ENCODE assay signal across 9 cellular contexts in the genomic region with DNA sequence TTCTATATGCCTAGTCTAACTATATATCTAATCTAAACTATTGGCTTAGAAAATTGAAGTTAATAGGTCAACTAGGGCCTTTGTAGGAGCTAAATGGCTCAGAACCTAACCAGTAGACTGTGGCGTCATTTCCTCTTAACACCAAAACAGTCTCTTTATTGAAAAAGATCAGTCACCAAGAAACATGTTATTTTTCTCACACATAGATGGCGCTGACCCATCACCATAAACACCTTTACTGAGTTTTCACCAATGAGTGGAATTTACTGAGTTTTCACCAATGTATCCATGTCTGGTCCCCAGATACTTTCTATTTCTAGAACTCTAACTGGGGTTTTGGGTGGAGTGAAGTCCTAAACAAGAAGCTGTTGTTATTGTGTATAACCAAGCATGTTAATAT.
A peak's percentile ranks its signal among the peaks of the same experiment; 100 is the strongest.
DNase-seq lines count a peak whose midpoint lies in the region; ATAC-seq and TF ChIP-seq lines count a peak whose summit lies in the region.
"Had no signal": no experiment of that assay in that cellular context is flagged by ENCODE, and none has a peak within 500 bp of the region (broad histone marks: within the 10 kb centered on the region; RNA-seq: fewer than 3 reads in every experiment).

No MANE protein-coding gene starts in this region.

- H3K4me3 Mint-ChIP-seq in CD8-positive, alpha-beta T cell = no peak overlapping the region

- H3K4me1 Mint-ChIP-seq in CD8-positive, alpha-beta T cell (ENCODE audit: low read depth) = no peaks in the 10 kb centered on the region

- POLR2A ChIA-PET in CD8-positive, alpha-beta T cell (lab: Charles Lee) = no interaction called here

- H3K36me3 ChIP-seq in esophagus squamous epithelium = no peaks in the 10 kb centered on the region
- H3K36me3 ChIP-seq in CD8-positive, alpha-beta T cell (ENCODE audit: insufficient read depth, low read length) = no peaks in the 10 kb centered on the region

- ATAC-seq in GM18498 (IDR thresholded peaks at IDR 0.05; ENCODE audit: unreplicated experiment) = peak; percentile 60
- no peak for ATAC-seq in HG02571 (IDR thresholded peaks at IDR 0.05; ENCODE audit: unreplicated experiment)
- no peak for ATAC-seq in CD8-positive, alpha-beta T cell

- DNase-seq in A172 (ENCODE audit: low spot score) = peak; percentile 33
- peak; percentile 69 for DNase-seq in NCI-H748 (lab: John Stamatoyannopoulos, UW; ENCODE audit: unreplicated experiment)
- peak; percentile 63 for DNase-seq in fibroblast of pulmonary artery (ENCODE audit: low read depth)
- DNase-seq in esophagus squamous epithelium (lab: John Stamatoyannopoulos, UW) = no peak
- DNase-seq in activated CD4-positive, alpha-beta T cell treated with anti-CD3 and anti-CD28 coated beads, Interleukin-2, amount 50 U/mL, for 1 hour = no peak
- DNase-seq in CD8-positive, alpha-beta T cell = no peak

- H3K4me3 ChIP-seq in fibroblast of pulmonary artery (replicated peaks; ENCODE audit: low read depth, low read length) (no peak overlapping the region), esophagus squamous epithelium (no peak overlapping the region)
- no peak overlapping the region for H3K4me3 ChIP-seq in CD8-positive, alpha-beta T cell (ENCODE audit: low read depth, low read length)
- H3K4me3 ChIP-seq: skin epidermis had no signal

- H3K4me1 ChIP-seq in esophagus squamous epithelium = no peaks in the 10 kb centered on the region
- no peaks in the 10 kb centered on the region for H3K4me1 ChIP-seq in CD8-positive, alpha-beta T cell (ENCODE audit: insufficient read depth, low read length)

- WGBS in esophagus squamous epithelium, 2 donors = 31% methylated on average over 2 of the region's 2 CpGs

- H3K27ac ChIP-seq in esophagus squamous epithelium = no peak overlapping the region
- no peak overlapping the region for H3K27ac ChIP-seq in CD8-positive, alpha-beta T cell (ENCODE audit: low read depth, low read length)
- H3K27ac ChIP-seq: skin epidermis had no signal

- intact Hi-C loops in esophagus squamous epithelium (cut with DNase I) = no loop called here
- intact Hi-C loops in CD8-positive, alpha-beta T cell (cut with DNase I, micrococcal nuclease) = no loop called here

- H3K27me3 Mint-ChIP-seq in CD8-positive, alpha-beta T cell (ENCODE audit: low read depth) = no peaks in the 10 kb centered on the region

- CTCF ChIA-PET in CD8-positive, alpha-beta T cell (lab: Charles Lee) = no interaction called here

- peak; percentile 47 for TF ChIP-seq CTCF in fibroblast of pulmonary artery (IDR thresholded peaks at IDR 0.05; ENCODE audit: low read length, missing control alignments)
- TF ChIP-seq CTCF in esophagus squamous epithelium (IDR thresholded peaks at IDR 0.05) = no peak
- TF ChIP-seq CTCF in CD8-positive, alpha-beta T cell (IDR thresholded peaks at IDR 0.05) = no peak

- no peaks in the 10 kb centered on the region for H3K9me3 Mint-ChIP-seq in CD8-positive, alpha-beta T cell

- no peak overlapping the region for H3K27ac Mint-ChIP-seq in CD8-positive, alpha-beta T cell

- no peaks in the 10 kb centered on the region for H3K27me3 ChIP-seq in esophagus squamous epithelium
- no peaks in the 10 kb centered on the region for H3K27me3 ChIP-seq in CD8-positive, alpha-beta T cell (ENCODE audit: insufficient read depth, low read length)

- H3K36me3 Mint-ChIP-seq in CD8-positive, alpha-beta T cell = no peaks in the 10 kb centered on the region

- H3K9me3 ChIP-seq in esophagus squamous epithelium = peaks cover 0 to 4% (median 0%) of the 10 kb centered on the region in 3 donors
- H3K9me3 ChIP-seq in CD8-positive, alpha-beta T cell (ENCODE audit: low read length) = no peaks in the 10 kb centered on the region

- no peak for TF ChIP-seq POLR2A in esophagus squamous epithelium (IDR thresholded peaks at IDR 0.05)

Comparison
In these comparisons a context has a peak if more than half of its experiments do, and no peak if none do; other contexts are left out.
1. DNase-seq: peak in A172 (single experiment), NCI-H748 (single experiment) and fibroblast of pulmonary artery (single experiment); none in esophagus squamous epithelium (single experiment), activated CD4-positive, alpha-beta T cell treated with anti-CD3 and anti-CD28 coated beads, Interleukin-2, amount 50 U/mL, for 1 hour (single experiment) and CD8-positive, alpha-beta T cell (0 of 7).